8 cellular contexts compared by ENCODE assay signal in the genomic region with DNA sequence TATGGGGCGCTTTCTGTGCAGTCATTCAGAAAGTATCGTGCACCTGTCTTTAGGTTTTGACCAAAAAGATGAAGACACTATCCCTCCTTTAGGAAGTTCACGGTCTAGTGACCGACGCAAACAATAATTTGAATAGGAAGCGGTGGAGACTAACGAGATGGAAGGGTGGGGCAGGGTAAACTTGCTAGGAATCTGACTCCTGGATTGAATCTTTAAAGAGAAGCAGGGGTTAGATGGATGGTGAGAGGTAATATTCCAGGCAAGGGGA. TPM values are rescaled to one million over a fixed set of nuclear protein-coding genes. Genes with fewer than 3 reads are reported as not detected.
DNase-seq lines count a peak whose midpoint lies in the region; ATAC-seq, FAIRE-seq and TF ChIP-seq lines count a peak whose summit lies in the region.

No MANE protein-coding gene starts in this region.

- peaks cover 40% of the 10 kb centered on the region for H4K20me1 ChIP-seq in astrocyte (ENCODE audit: insufficient read depth, low read length)

- DNase-seq in GM12864 (ENCODE audit: low read depth) (no peak), astrocyte (ENCODE audit: low read depth) (no peak), CD1c-positive myeloid dendritic cell (ENCODE audit: extremely low spot score) (no peak), NK-92 (lab: John Stamatoyannopoulos, UW; ENCODE audit: unreplicated experiment) (no peak)

- H3K27me3 ChIP-seq in astrocyte (ENCODE audit: insufficient read depth, low read length), result no peaks in the 10 kb centered on the region

- H3K4me3 ChIP-seq in GM12864 (ENCODE audit: low read depth, low read length), result peak overlapping the region; percentile 60
- H3K4me3 ChIP-seq in astrocyte (ENCODE audit: insufficient read depth, low read depth, low read length), result peak overlapping the region; percentile 78
- peak overlapping the region; percentile 96 for H3K4me3 ChIP-seq in mesodermal cell (ENCODE audit: extremely low read depth, insufficient read depth, low read length, poor library complexity, severe bottlenecking)

- H3K79me2 ChIP-seq in astrocyte (ENCODE audit: insufficient read depth, low read length), result peaks cover 44% of the 10 kb centered on the region

- H3K36me3 Mint-ChIP-seq in astrocyte (ENCODE audit: low read depth, unreplicated experiment), result peaks cover 7% of the 10 kb centered on the region

- H3K4me2 ChIP-seq in astrocyte (ENCODE audit: low read length), result peak overlapping the region; percentile 96

- no peaks in the 10 kb centered on the region for H3K27me3 Mint-ChIP-seq in astrocyte (ENCODE audit: low read depth, unreplicated experiment)

- no peaks in the 10 kb centered on the region for H3K9me3 ChIP-seq in astrocyte (ENCODE audit: insufficient read depth, low read depth, low read length)
- H3K9me3 ChIP-seq in mesodermal cell (ENCODE audit: control insufficient read depth, low read length), result peaks cover 6% of the 10 kb centered on the region

- H3K27ac ChIP-seq in astrocyte (ENCODE audit: low read depth, low read length), result peak overlapping the region; percentile 99
- peak overlapping the region; percentile 52 for H3K27ac ChIP-seq in mesodermal cell (ENCODE audit: low read depth, low read length, severe bottlenecking)

- 83 to 94% methylated on average over 4 to 7 of the region's 7 CpGs for WGBS in mesodermal cell (ENCODE audit: insufficient coverage in 2 of 2), 2 experiments

- H3K4me1 ChIP-seq in astrocyte (ENCODE audit: insufficient read depth, low read length) (peaks cover 16% of the 10 kb centered on the region), mesodermal cell (ENCODE audit: control insufficient read depth, insufficient read depth, low read length, poor library complexity, severe bottlenecking) (no peaks in the 10 kb centered on the region)

- peak overlapping the region; percentile 94 for H3K27ac Mint-ChIP-seq in astrocyte (ENCODE audit: unreplicated experiment)

- ATAC-seq in HG03558 (IDR thresholded peaks at IDR 0.05; ENCODE audit: extremely low read depth, unreplicated experiment) (peak; percentile 5), GM18907 (IDR thresholded peaks at IDR 0.05; ENCODE audit: unreplicated experiment) (no peak), GM19395 (IDR thresholded peaks at IDR 0.05; ENCODE audit: unreplicated experiment) (no peak)

- TF ChIP-seq CTCF in GM12864 (IDR thresholded peaks at IDR 0.05; ENCODE audit: low read depth, low read length, missing control alignments) (no peak), astrocyte (IDR thresholded peaks at IDR 0.05; ENCODE audit: insufficient read depth, low read depth, low read length) (no peak)

- no peaks in the 10 kb centered on the region for H3K9me3 Mint-ChIP-seq in astrocyte (ENCODE audit: unreplicated experiment)

- peak overlapping the region; percentile 92 for H2AFZ ChIP-seq in astrocyte (ENCODE audit: low read depth, low read length)

- no peak for FAIRE-seq in astrocyte (lab: Jason Lieb, UNC)

- peaks cover 10% of the 10 kb centered on the region for H3K4me1 Mint-ChIP-seq in astrocyte (ENCODE audit: low read depth, unreplicated experiment)

- H3K4me3 Mint-ChIP-seq in astrocyte (ENCODE audit: unreplicated experiment), result peak overlapping the region; percentile 100

- H3K36me3 ChIP-seq in astrocyte (ENCODE audit: insufficient read depth, low read length), result no peaks in the 10 kb centered on the region
- peaks cover 9% of the 10 kb centered on the region for H3K36me3 ChIP-seq in mesodermal cell (ENCODE audit: control insufficient read depth, insufficient read depth, low read length)

- peak overlapping the region; percentile 100 for H3K9ac ChIP-seq in astrocyte (ENCODE audit: low read length)

RNA-seq across cellular contexts. Expression of a gene that starts 0.6 kb away (rescaled TPM):
- 71.8 and 77.0 TPM in 2 replicates for total RNA-seq in astrocyte
- 82.6 TPM for polyA plus RNA-seq in mesodermal cell (2013, experiment 1 of 2)
- 90.4 TPM for polyA plus RNA-seq in mesodermal cell (2013, experiment 2 of 2)

RNA-seq across cellular contexts. Expression of a gene that starts 12.1 kb away (rescaled TPM):
- 14.3 and 16.9 TPM in 2 replicates for total RNA-seq in astrocyte
- 8.0 TPM for polyA plus RNA-seq in mesodermal cell (2013, experiment 1 of 2)
- polyA plus RNA-seq in mesodermal cell (2013, experiment 2 of 2), result 6.6 TPM
